Comparison of ENCODE assay signal across 9 cellular contexts in genomic region chr1:204416589-204417230, GRCh38. TPM values are rescaled to one million over a fixed set of nuclear protein-coding genes. Genes with fewer than 3 reads are reported as not detected.
DNase-seq lines count a peak whose midpoint lies in the region; ATAC-seq and TF ChIP-seq lines count a peak whose summit lies in the region.
"Had no signal": no experiment of that assay in that cellular context is flagged by ENCODE, and none has a peak within 500 bp of the region (broad histone marks: within the 10 kb centered on the region; RNA-seq: fewer than 3 reads in every experiment).

No MANE protein-coding gene starts in this region.

- H3K4me1 ChIP-seq in GM23248 (ENCODE audit: insufficient read depth), result peaks cover 31% of the 10 kb centered on the region
- peaks cover 8 to 13% (median 11%) of the 10 kb centered on the region in 3 donors for H3K4me1 ChIP-seq in skeletal muscle tissue (ENCODE audit: control insufficient read depth in 3 of 3, insufficient read depth in 3 of 3, low read length in 3 of 3)

- in situ Hi-C loops in GM23248 (cut with MboI), result no loop called here

- peaks cover 33% of the 10 kb centered on the region for H3F3A ChIP-seq in GM23248 (ENCODE audit: insufficient read depth)

- peaks cover 9% of the 10 kb centered on the region; the same call in 1 of the 2 replicates for H3K79me2 ChIP-seq in GM23248 (ENCODE audit: insufficient read depth)

- H3K27me3 ChIP-seq in GM23248 (replicated peaks; ENCODE audit: insufficient read depth) (no peaks in the 10 kb centered on the region), skeletal muscle tissue (ENCODE audit: control insufficient read depth in 3 of 3, insufficient read depth in 3 of 3, low read length in 3 of 3) (no peaks in the 10 kb centered on the region)

- DNase-seq in GM23248, result no peak
- no peak for DNase-seq in fibroblast of villous mesenchyme (ENCODE audit: low read depth)
- no peak for DNase-seq in retina
- DNase-seq in NCI-H187 (lab: John Stamatoyannopoulos, UW), result no peak
- DNase-seq: effector memory CD4-positive, alpha-beta T cell had no signal

- 0 out of 2 replicates have a peak overlapping the region, but pooled peaks have one; percentile 28 for H2AFZ ChIP-seq in GM23248

- H3K9me2 ChIP-seq in GM23248 (ENCODE audit: insufficient read depth), result no peaks in the 10 kb centered on the region

- 0 to 13% methylated on average over 1 of the region's 1 CpG for WGBS in GM23248 (ENCODE audit: low coverage in 1 of 2, low lambda C conversion rate in 2 of 2, missing lambda C conversion rate in 2 of 2), 2 experiments

- H3K9me3 ChIP-seq in GM23248 (ENCODE audit: low read depth) (no peaks in the 10 kb centered on the region), skeletal muscle tissue (ENCODE audit: control insufficient read depth in 3 of 3, low read length in 3 of 3) (no peaks in the 10 kb centered on the region)

- H3K9ac ChIP-seq in GM23248 (peak overlapping the region; percentile 87), skeletal muscle tissue (ENCODE audit: low read depth in 1 of 3, low read length in 3 of 3) (no peak overlapping the region)

- H3K36me3 ChIP-seq in GM23248 (ENCODE audit: low read depth) (no peaks in the 10 kb centered on the region), skeletal muscle tissue (ENCODE audit: control insufficient read depth in 3 of 3, insufficient read depth in 3 of 3, low read length in 3 of 3) (peaks cover 0 to 6% (median 3%) of the 10 kb centered on the region in 3 donors)

- H4K20me1 ChIP-seq in GM23248 (ENCODE audit: insufficient read depth), result no peaks in the 10 kb centered on the region

- H3K4me3 ChIP-seq in GM23248 (peak overlapping the region; percentile 67), WI38 (ENCODE audit: low read depth, low read length) (peak overlapping the region; percentile 32), fibroblast of villous mesenchyme (ENCODE audit: low read depth, low read length) (peak overlapping the region; percentile 43), skeletal muscle tissue (ENCODE audit: low read length in 3 of 3) (no peak overlapping the region)

- H3K4me2 ChIP-seq in GM23248 (ENCODE audit: unreplicated experiment), result peak overlapping the region; percentile 91

- ATAC-seq in HG03354 (IDR thresholded peaks at IDR 0.05; ENCODE audit: poor library complexity, severe bottlenecking, unreplicated experiment), result no peak
- no peak for ATAC-seq in HG02973 (IDR thresholded peaks at IDR 0.05; ENCODE audit: unreplicated experiment)

- TF ChIP-seq CTCF in WI38 (IDR thresholded peaks at IDR 0.05; ENCODE audit: low read depth, low read length), result no peak
- TF ChIP-seq CTCF in fibroblast of villous mesenchyme (IDR thresholded peaks at IDR 0.05; ENCODE audit: insufficient read depth, low read depth, low read length), result no peak

- peak overlapping the region; percentile 99 for H3K27ac ChIP-seq in GM23248
- peak overlapping the region; percentile 69 for H3K27ac ChIP-seq in skeletal muscle tissue (ENCODE audit: low read depth, low read length)

RNA-seq across cellular contexts. Expression of gene PPP1R15B, which starts 5.1 kb away (rescaled TPM):
- 27.6 and 28.4 TPM in 2 replicates for total RNA-seq in GM23248 (2014; rRNA removed; shearing (Covaris generic))
- 14.5 and 15.4 TPM in 2 replicates for polyA plus RNA-seq in GM23248 (2016; fragmentation: Nextera tagmentation; extraction: Ambion mirVana)
- total RNA-seq in fibroblast of villous mesenchyme (35.1 and 49.7 TPM in 2 replicates), skeletal muscle tissue (30.3 TPM)

RNA-seq across cellular contexts. Expression of gene PLEKHA6, which starts 57.0 kb away (rescaled TPM):
- total RNA-seq in GM23248 (2014; rRNA removed; shearing (Covaris generic)), result 7.3 and 8.3 TPM in 2 replicates
- 4.5 and 5.5 TPM in 2 replicates for polyA plus RNA-seq in GM23248 (2016; fragmentation: Nextera tagmentation; extraction: Ambion mirVana)
- total RNA-seq in fibroblast of villous mesenchyme, result 2.9 and 3.9 TPM in 2 replicates
- total RNA-seq in skeletal muscle tissue, result 1.0 TPM

Comparison
In these comparisons a context has a peak if more than half of its experiments do, and no peak if none do; other contexts are left out.
1. H3K4me3 ChIP-seq: peak in GM23248 (single experiment), WI38 (single experiment) and fibroblast of villous mesenchyme (single experiment); none in skeletal muscle tissue (0 of 3).